In the genomic region with DNA sequence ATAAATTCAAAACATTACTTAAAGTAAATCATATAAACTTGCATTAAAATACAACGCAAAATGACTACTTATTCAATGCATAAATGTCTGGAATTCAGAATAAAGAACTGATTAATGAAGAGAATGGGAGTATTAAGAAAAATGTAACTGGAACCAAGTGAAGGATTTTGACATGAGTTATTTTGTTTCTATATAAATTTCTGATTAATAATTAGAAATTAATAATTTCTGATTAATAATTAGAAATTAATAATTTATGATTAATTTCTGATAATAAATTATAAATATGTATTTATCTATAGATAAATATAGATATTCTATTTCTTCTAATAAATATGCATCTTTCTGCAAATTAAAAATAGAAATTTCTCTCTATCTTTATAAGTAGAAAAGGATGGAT, we compare ENCODE assay signal across 25 cellular contexts.
"Had no signal": no experiment of that assay in that cellular context is flagged by ENCODE, and none has a peak within 500 bp of the region (broad histone marks: within the 10 kb centered on the region; RNA-seq: fewer than 3 reads in every experiment).

No MANE protein-coding gene starts in this region.

- DNase-seq: colonic mucosa; effector CD8-positive, alpha-beta T cell; endodermal cell; foreskin keratinocyte; hypothalamus; immature natural killer cell; natural killer cell; stimulated activated CD4-positive, alpha-beta T cell treated with anti-CD3 and anti-CD28 coated beads, Interleukin-2, amount 100 ng/mL, for 24 hours; stimulated activated CD4-positive, alpha-beta T cell treated with anti-CD3 and anti-CD28 coated beads, Interleukin-4, amount 100 ng/mL, for 24 hours; stimulated activated naive CD4-positive, alpha-beta T cell treated with Interleukin-2 at 50 U/mL for 16 hours; stomach; thyroid gland; trophoblast cell had no signal

- H3K27ac ChIP-seq: colonic mucosa, esophagus muscularis mucosa, foreskin keratinocyte, parathyroid adenoma, prostate gland, right atrium auricular region, stomach, thyroid gland had no signal

- H3K4me3 ChIP-seq: colonic mucosa, esophagus muscularis mucosa, lung, prostate gland, right atrium auricular region, stomach, thyroid gland had no signal

- H3K4me1 ChIP-seq: colonic mucosa, esophagus muscularis mucosa, foreskin keratinocyte, prostate gland, stomach had no signal

- H3K27me3 ChIP-seq: colonic mucosa, esophagus muscularis mucosa, foreskin keratinocyte, right atrium auricular region, stomach, thyroid gland had no signal

- H3K36me3 Mint-ChIP-seq: immature natural killer cell; memory B cell; natural killer cell; stimulated activated effector memory CD8-positive, alpha-beta T cell treated with anti-CD3 and anti-CD28 coated beads, Interleukin-12 subunit alpha, Interleukin-12 subunit beta, amount 100 ng/mL, for 72 hours had no signal

- H3K4me3 Mint-ChIP-seq: dendritic cell treated with granulocyte-macrophage colony-stimulating factor and Interleukin-4, amounts not matched to agents 40 ng/mL and 50 ng/mL, for 4 days; endodermal cell; immature natural killer cell; memory B cell; natural killer cell; stimulated activated effector memory CD8-positive, alpha-beta T cell treated with anti-CD3 and anti-CD28 coated beads, Interleukin-12 subunit alpha, Interleukin-12 subunit beta, amount 100 ng/mL, for 72 hours had no signal

- FAIRE-seq: endothelial cell of umbilical vein, keratinocyte had no signal

- H3K36me3 ChIP-seq: colonic mucosa, esophagus muscularis mucosa, prostate gland, right atrium auricular region, stomach, thyroid gland had no signal

- H3K9ac ChIP-seq: parathyroid adenoma had no signal

- H2AFZ ChIP-seq: parathyroid adenoma had no signal

- H3K27ac Mint-ChIP-seq: dendritic cell treated with granulocyte-macrophage colony-stimulating factor and Interleukin-4, amounts not matched to agents 40 ng/mL and 50 ng/mL, for 4 days; endodermal cell; immature natural killer cell; memory B cell; natural killer cell; stimulated activated effector memory CD8-positive, alpha-beta T cell treated with anti-CD3 and anti-CD28 coated beads, Interleukin-12 subunit alpha, Interleukin-12 subunit beta, amount 100 ng/mL, for 72 hours had no signal

- H3K79me2 ChIP-seq: parathyroid adenoma had no signal

- H3K9me3 ChIP-seq: colonic mucosa, esophagus muscularis mucosa, prostate gland, right atrium auricular region, stomach, thyroid gland had no signal

- H3K4me1 Mint-ChIP-seq: immature natural killer cell; memory B cell; natural killer cell; stimulated activated effector memory CD8-positive, alpha-beta T cell treated with anti-CD3 and anti-CD28 coated beads, Interleukin-12 subunit alpha, Interleukin-12 subunit beta, amount 100 ng/mL, for 72 hours had no signal

- ATAC-seq: foreskin keratinocyte; left lobe of liver; natural killer cell; sciatic nerve; stimulated activated effector memory CD8-positive, alpha-beta T cell treated with anti-CD3 and anti-CD28 coated beads, Interleukin-12 subunit alpha, Interleukin-12 subunit beta, amount 100 ng/mL, for 72 hours had no signal

- H3K27me3 Mint-ChIP-seq: dendritic cell treated with granulocyte-macrophage colony-stimulating factor and Interleukin-4, amounts not matched to agents 40 ng/mL and 50 ng/mL, for 4 days had no signal
